ENCODE assay signal across 21 cellular contexts in genomic region chr2:46462936-46463335, GRCh38. TPM values are rescaled to one million over a fixed set of nuclear protein-coding genes. Genes with fewer than 3 reads are reported as not detected.
"Had no signal": no experiment of that assay in that cellular context is flagged by ENCODE, and none has a peak within 500 bp of the region (broad histone marks: within the 10 kb centered on the region; RNA-seq: fewer than 3 reads in every experiment).

No MANE protein-coding gene starts in this region.

- H3K4me3 ChIP-seq: body of pancreas, esophagus muscularis mucosa, ovary, thoracic aorta had no signal

- ATAC-seq: activated T-helper 17 cell treated with anti-CD3 and anti-CD28 coated beads, Interleukin-2, amount 50 U/mL, for 72 hours; body of pancreas; T-helper 17 cell had no signal

- H3K27ac ChIP-seq: esophagus muscularis mucosa, ovary, thoracic aorta had no signal

- H3K9me3 ChIP-seq: body of pancreas, esophagus muscularis mucosa, ovary, thoracic aorta had no signal

- H3K36me3 ChIP-seq: esophagus muscularis mucosa, ovary, thoracic aorta had no signal

- H3K27me3 ChIP-seq: body of pancreas, esophagus muscularis mucosa, ovary had no signal

- DNase-seq: activated B cell treated with CpG ODN at 0.5 μM for 24 hours; activated CD4-positive, alpha-beta T cell treated with anti-CD3 and anti-CD28 coated beads, Interleukin-2, amount 10 ng/mL, durations not matched to agents 24 days and 14 days; activated CD8-positive, alpha-beta memory T cell treated with anti-CD3 and anti-CD28 coated beads for 24 hours; activated naive CD4-positive, alpha-beta T cell treated with anti-CD3 and anti-CD28 coated beads, Interleukin-2, amount 50 U/mL, for 16 hours; body of pancreas; cerebellar nuclear complex; hypothalamus; kidney glomerular epithelial cell; ovary; stimulated activated CD4-positive, alpha-beta T cell treated with anti-CD3 and anti-CD28 coated beads, Interleukin-15, amount 100 ng/mL, for 24 hours; stimulated activated CD4-positive, alpha-beta T cell treated with anti-CD3 and anti-CD28 coated beads, Interleukin-4, amount 100 ng/mL, for 24 hours; T-helper 17 cell had no signal

RNA-seq across cellular contexts. Expression of gene TMEM247, which starts 16.4 kb away (rescaled TPM):
- total RNA-seq: activated B cell treated with CpG ODN at 0.5 μM for 24 hours; activated CD4-positive, alpha-beta T cell treated with anti-CD3 and anti-CD28 coated beads, Interleukin-2, amount 10 ng/mL, durations not matched to agents 24 days and 14 days; activated T-helper 17 cell treated with anti-CD3 and anti-CD28 coated beads, Interleukin-2, amount 50 U/mL, for 72 hours; body of pancreas; esophagus muscularis mucosa; glomerular endothelial cell; liver; mesenteric fat pad; neural crest cell; ovary; skeletal muscle tissue; T-helper 17 cell; thoracic aorta; ureter had no signal
- polyA plus RNA-seq: liver, ovary had no signal
